ENCODE assay signal across 1 cellular context in the genomic region with DNA sequence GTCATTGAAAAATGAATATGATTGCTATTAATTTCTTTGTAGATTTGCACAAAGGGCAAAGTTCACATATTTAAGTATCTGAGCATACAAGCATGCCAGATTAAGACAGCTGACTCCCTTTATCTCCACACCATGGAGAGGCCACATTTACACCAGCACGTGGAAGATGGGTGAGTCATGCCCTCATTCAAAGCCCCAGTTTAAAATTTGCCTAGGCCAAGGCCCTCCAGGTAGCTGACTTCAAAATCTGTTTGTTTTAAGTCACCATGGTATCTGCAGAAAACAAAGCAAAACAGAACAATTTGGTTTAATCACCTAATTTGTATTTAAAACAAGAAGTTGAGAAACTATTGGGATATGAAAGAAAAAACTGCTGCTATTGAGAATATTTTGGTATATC.
TF ChIP-seq lines count a peak whose summit lies in the region.

No MANE protein-coding gene starts in this region.

TF ChIP-seq in K562, 482 proteins besides CTCF, POLR2A, EP300 and RAD21 (continued from another document):
- TF ChIP-seq JUND (IDR thresholded peaks at IDR 0.05; ENCODE audit: borderline replicate concordance, low read depth, low read length) (peak; percentile 87), JUND (tag; IDR thresholded peaks at IDR 0.05; ENCODE audit: borderline replicate concordance, low read depth, low read length) (peak; percentile 84; the same call in 2 of the 3 replicates), CBFA2T3 (IDR thresholded peaks at IDR 0.05) (peak; percentile 90), CBFA2T2 (conservative IDR thresholded peaks at IDR 0.05) (peak; percentile 79), ZNF212 (CRISPR knock-in tag; IDR thresholded peaks at IDR 0.05) (no peak), SMARCA4 (IDR thresholded peaks at IDR 0.05) (peak; percentile 62), TEAD4 (IDR thresholded peaks at IDR 0.05; ENCODE audit: low read length) (peak; percentile 80), TEAD4 (CRISPR knock-in tag; IDR thresholded peaks at IDR 0.05; ENCODE audit: borderline replicate concordance) (no peak), BHLHE40 (IDR thresholded peaks at IDR 0.05; ENCODE audit: low read length) (peak; percentile 96), DPF2 (IDR thresholded peaks at IDR 0.05) (peak; percentile 74), DDX20 (tag; IDR thresholded peaks at IDR 0.05; ENCODE audit: low read depth) (no peak), NCOR1 (IDR thresholded peaks at IDR 0.05) (peak; percentile 65), RCOR1 (IDR thresholded peaks at IDR 0.05; ENCODE audit: borderline replicate concordance in 1 of 2, low read depth in 2 of 2, low read length in 2 of 2) (0 out of 4 replicates have a peak, but pooled peaks of 1 of the 2 experiments have one; percentile 34), ARID1B (IDR thresholded peaks at IDR 0.05) (peak; percentile 76), JUN (IDR thresholded peaks at IDR 0.05; ENCODE audit: borderline replicate concordance, low read depth, low read length) (peak; percentile 59; the same call in 1 of the 2 replicates), JUN (CRISPR knock-in tag; IDR thresholded peaks at IDR 0.05; ENCODE audit: borderline replicate concordance) (no peak), TAL1 (IDR thresholded peaks at IDR 0.05) (peak; percentile 70), DACH1 (IDR thresholded peaks at IDR 0.05; ENCODE audit: partially characterized antibody) (peak; percentile 62), L3MBTL2 (IDR thresholded peaks at IDR 0.05) (peak; percentile 34; the same call in 1 of the 2 replicates)
- TF ChIP-seq, protein P1, sequence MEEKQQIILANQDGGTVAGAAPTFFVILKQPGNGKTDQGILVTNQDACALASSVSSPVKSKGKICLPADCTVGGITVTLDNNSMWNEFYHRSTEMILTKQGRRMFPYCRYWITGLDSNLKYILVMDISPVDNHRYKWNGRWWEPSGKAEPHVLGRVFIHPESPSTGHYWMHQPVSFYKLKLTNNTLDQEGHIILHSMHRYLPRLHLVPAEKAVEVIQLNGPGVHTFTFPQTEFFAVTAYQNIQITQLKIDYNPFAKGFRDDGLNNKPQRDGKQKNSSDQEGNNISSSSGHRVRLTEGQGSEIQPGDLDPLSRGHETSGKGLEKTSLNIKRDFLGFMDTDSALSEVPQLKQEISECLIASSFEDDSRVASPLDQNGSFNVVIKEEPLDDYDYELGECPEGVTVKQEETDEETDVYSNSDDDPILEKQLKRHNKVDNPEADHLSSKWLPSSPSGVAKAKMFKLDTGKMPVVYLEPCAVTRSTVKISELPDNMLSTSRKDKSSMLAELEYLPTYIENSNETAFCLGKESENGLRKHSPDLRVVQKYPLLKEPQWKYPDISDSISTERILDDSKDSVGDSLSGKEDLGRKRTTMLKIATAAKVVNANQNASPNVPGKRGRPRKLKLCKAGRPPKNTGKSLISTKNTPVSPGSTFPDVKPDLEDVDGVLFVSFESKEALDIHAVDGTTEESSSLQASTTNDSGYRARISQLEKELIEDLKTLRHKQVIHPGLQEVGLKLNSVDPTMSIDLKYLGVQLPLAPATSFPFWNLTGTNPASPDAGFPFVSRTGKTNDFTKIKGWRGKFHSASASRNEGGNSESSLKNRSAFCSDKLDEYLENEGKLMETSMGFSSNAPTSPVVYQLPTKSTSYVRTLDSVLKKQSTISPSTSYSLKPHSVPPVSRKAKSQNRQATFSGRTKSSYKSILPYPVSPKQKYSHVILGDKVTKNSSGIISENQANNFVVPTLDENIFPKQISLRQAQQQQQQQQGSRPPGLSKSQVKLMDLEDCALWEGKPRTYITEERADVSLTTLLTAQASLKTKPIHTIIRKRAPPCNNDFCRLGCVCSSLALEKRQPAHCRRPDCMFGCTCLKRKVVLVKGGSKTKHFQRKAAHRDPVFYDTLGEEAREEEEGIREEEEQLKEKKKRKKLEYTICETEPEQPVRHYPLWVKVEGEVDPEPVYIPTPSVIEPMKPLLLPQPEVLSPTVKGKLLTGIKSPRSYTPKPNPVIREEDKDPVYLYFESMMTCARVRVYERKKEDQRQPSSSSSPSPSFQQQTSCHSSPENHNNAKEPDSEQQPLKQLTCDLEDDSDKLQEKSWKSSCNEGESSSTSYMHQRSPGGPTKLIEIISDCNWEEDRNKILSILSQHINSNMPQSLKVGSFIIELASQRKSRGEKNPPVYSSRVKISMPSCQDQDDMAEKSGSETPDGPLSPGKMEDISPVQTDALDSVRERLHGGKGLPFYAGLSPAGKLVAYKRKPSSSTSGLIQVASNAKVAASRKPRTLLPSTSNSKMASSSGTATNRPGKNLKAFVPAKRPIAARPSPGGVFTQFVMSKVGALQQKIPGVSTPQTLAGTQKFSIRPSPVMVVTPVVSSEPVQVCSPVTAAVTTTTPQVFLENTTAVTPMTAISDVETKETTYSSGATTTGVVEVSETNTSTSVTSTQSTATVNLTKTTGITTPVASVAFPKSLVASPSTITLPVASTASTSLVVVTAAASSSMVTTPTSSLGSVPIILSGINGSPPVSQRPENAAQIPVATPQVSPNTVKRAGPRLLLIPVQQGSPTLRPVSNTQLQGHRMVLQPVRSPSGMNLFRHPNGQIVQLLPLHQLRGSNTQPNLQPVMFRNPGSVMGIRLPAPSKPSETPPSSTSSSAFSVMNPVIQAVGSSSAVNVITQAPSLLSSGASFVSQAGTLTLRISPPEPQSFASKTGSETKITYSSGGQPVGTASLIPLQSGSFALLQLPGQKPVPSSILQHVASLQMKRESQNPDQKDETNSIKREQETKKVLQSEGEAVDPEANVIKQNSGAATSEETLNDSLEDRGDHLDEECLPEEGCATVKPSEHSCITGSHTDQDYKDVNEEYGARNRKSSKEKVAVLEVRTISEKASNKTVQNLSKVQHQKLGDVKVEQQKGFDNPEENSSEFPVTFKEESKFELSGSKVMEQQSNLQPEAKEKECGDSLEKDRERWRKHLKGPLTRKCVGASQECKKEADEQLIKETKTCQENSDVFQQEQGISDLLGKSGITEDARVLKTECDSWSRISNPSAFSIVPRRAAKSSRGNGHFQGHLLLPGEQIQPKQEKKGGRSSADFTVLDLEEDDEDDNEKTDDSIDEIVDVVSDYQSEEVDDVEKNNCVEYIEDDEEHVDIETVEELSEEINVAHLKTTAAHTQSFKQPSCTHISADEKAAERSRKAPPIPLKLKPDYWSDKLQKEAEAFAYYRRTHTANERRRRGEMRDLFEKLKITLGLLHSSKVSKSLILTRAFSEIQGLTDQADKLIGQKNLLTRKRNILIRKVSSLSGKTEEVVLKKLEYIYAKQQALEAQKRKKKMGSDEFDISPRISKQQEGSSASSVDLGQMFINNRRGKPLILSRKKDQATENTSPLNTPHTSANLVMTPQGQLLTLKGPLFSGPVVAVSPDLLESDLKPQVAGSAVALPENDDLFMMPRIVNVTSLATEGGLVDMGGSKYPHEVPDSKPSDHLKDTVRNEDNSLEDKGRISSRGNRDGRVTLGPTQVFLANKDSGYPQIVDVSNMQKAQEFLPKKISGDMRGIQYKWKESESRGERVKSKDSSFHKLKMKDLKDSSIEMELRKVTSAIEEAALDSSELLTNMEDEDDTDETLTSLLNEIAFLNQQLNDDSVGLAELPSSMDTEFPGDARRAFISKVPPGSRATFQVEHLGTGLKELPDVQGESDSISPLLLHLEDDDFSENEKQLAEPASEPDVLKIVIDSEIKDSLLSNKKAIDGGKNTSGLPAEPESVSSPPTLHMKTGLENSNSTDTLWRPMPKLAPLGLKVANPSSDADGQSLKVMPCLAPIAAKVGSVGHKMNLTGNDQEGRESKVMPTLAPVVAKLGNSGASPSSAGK (IDR thresholded peaks at IDR 0.05), result peak; percentile 32
- TF ChIP-seq, protein P2, sequence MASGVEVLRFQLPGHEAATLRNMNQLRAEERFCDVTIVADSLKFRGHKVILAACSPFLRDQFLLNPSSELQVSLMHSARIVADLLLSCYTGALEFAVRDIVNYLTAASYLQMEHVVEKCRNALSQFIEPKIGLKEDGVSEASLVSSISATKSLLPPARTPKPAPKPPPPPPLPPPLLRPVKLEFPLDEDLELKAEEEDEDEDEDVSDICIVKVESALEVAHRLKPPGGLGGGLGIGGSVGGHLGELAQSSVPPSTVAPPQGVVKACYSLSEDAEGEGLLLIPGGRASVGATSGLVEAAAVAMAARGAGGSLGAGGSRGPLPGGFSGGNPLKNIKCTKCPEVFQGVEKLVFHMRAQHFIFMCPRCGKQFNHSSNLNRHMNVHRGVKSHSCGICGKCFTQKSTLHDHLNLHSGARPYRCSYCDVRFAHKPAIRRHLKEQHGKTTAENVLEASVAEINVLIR (CRISPR knock-in tag; IDR thresholded peaks at IDR 0.05), result no peak
- TF ChIP-seq, protein P3, sequence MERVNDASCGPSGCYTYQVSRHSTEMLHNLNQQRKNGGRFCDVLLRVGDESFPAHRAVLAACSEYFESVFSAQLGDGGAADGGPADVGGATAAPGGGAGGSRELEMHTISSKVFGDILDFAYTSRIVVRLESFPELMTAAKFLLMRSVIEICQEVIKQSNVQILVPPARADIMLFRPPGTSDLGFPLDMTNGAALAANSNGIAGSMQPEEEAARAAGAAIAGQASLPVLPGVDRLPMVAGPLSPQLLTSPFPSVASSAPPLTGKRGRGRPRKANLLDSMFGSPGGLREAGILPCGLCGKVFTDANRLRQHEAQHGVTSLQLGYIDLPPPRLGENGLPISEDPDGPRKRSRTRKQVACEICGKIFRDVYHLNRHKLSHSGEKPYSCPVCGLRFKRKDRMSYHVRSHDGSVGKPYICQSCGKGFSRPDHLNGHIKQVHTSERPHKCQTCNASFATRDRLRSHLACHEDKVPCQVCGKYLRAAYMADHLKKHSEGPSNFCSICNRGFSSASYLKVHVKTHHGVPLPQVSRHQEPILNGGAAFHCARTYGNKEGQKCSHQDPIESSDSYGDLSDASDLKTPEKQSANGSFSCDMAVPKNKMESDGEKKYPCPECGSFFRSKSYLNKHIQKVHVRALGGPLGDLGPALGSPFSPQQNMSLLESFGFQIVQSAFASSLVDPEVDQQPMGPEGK (CRISPR knock-in tag; IDR thresholded peaks at IDR 0.05; ENCODE audit: borderline replicate concordance), result no peak
- TF ChIP-seq, protein P4, sequence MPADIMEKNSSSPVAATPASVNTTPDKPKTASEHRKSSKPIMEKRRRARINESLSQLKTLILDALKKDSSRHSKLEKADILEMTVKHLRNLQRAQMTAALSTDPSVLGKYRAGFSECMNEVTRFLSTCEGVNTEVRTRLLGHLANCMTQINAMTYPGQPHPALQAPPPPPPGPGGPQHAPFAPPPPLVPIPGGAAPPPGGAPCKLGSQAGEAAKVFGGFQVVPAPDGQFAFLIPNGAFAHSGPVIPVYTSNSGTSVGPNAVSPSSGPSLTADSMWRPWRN (IDR thresholded peaks at IDR 0.05; ENCODE audit: low read depth), result peak; percentile 73
- TF ChIP-seq, protein P5, sequence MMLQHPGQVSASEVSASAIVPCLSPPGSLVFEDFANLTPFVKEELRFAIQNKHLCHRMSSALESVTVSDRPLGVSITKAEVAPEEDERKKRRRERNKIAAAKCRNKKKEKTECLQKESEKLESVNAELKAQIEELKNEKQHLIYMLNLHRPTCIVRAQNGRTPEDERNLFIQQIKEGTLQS (IDR thresholded peaks at IDR 0.05), result peak; percentile 82
- TF ChIP-seq, protein P5 (CRISPR knock-in tag; conservative IDR thresholded peaks at IDR 0.05), result no peak; the same call in 1 of the 2 replicates
